31 cellular contexts compared by ENCODE assay signal in genomic region chr5:177183142-177183541, GRCh38.
"Had no signal": no experiment of that assay in that cellular context is flagged by ENCODE, and none has a peak within 500 bp of the region (broad histone marks: within the 10 kb centered on the region; RNA-seq: fewer than 3 reads in every experiment).

No MANE protein-coding gene starts in this region.

- ATAC-seq: activated CD8-positive, alpha-beta memory T cell treated with anti-CD3 and anti-CD28 coated beads, Interleukin-2, amount 10 ng/mL, durations not matched to agents 7 days and 5 days; activated naive CD8-positive, alpha-beta T cell treated with anti-CD3 and anti-CD28 coated beads, Interleukin-2, amount 50 U/mL, for 24 hours had no signal

- H3K4me2 ChIP-seq: PC-9 had no signal

- H3K36me3 ChIP-seq: cardiac muscle cell, WERI-Rb-1 had no signal

- H2AFZ ChIP-seq: PC-9 had no signal

- H3K4me3 ChIP-seq: cardiac muscle cell, PC-9 had no signal

- H3K27me3 ChIP-seq: brain microvascular endothelial cell, cardiac muscle cell had no signal

- DNase-seq: activated CD4-positive, alpha-beta memory T cell treated with anti-CD3 and anti-CD28 coated beads, Interleukin-2, amount 10 ng/mL, durations not matched to agents 7 days and 5 days; activated CD4-positive, alpha-beta T cell treated with anti-CD3 and anti-CD28 coated beads for 1 hour; activated CD4-positive, alpha-beta T cell treated with anti-CD3 and anti-CD28 coated beads for 48 hours; activated CD4-positive, CD25-positive, alpha-beta regulatory T cell; activated CD8-positive, alpha-beta memory T cell treated with anti-CD3 and anti-CD28 coated beads, Interleukin-2, amount 50 U/mL, for 48 hours; activated effector memory CD4-positive, alpha-beta T cell treated with Interleukin-2 at 50 U/mL for 16 hours; activated naive CD4-positive, alpha-beta T cell treated with anti-CD3 and anti-CD28 coated beads, Interleukin-2, amount 10 ng/mL, durations not matched to agents 7 days and 5 days; activated naive CD8-positive, alpha-beta T cell treated with anti-CD3 and anti-CD28 coated beads, Interleukin-2, amount 50 U/mL, for 24 hours; activated T-cell treated with anti-CD3 and anti-CD28 coated beads, Interleukin-2, amount 50 U/mL, for 48 hours; amniotic stem cell; aorta; brain microvascular endothelial cell; Kasumi-1; KG1; MM.1S; NCI-H1105; NCI-H1417 treated with DMSO at 0.1 percent for 48 hours; NCI-H1694; NCI-H1930; NCI-H2081 treated with DMSO at 0.1 percent for 48 hours; NCI-H226; NCI-H446 treated with DMSO at 0.1 percent for 48 hours; NCI-H524; NCI-H69; NCI-H82; Right ventricle myocardium superior; T1000; WERI-Rb-1 had no signal

- H3K27ac ChIP-seq: brain microvascular endothelial cell, cardiac muscle cell, PC-9, WERI-Rb-1 had no signal
